Comparison of ENCODE assay signal across 13 cellular contexts in genomic region chr4:182924497-182924896, GRCh38. TPM values are rescaled to one million over a fixed set of nuclear protein-coding genes. Genes with fewer than 3 reads are reported as not detected.
A peak's percentile ranks its signal among the peaks of the same experiment; 100 is the strongest.
DNase-seq lines count a peak whose midpoint lies in the region; ATAC-seq and TF ChIP-seq lines count a peak whose summit lies in the region.
"Had no signal": no experiment of that assay in that cellular context is flagged by ENCODE, and none has a peak within 500 bp of the region (broad histone marks: within the 10 kb centered on the region; RNA-seq: fewer than 3 reads in every experiment).

No MANE protein-coding gene starts in this region.

- POLR2A ChIA-PET in HCT116 (lab: Charles Lee) (no interaction called here), RWPE1 (lab: Yijun Ruan, JAX; ENCODE audit: low non-redundant PET) (no interaction called here)

- no peak for ATAC-seq in HCT116
- ATAC-seq in HG03025 (IDR thresholded peaks at IDR 0.05; ENCODE audit: low FRiP score, unreplicated experiment): no peak

- no TSS peak for BruUV-seq in HCT116 (replicated peaks; lab: Mats Ljungman, UMichigan)

- H3K9me2 ChIP-seq in HCT116 (ENCODE audit: insufficient read depth) (no peaks in the 10 kb centered on the region), Loucy (replicated peaks; ENCODE audit: low read depth, low read length) (no peaks in the 10 kb centered on the region)

- peaks cover 0 to 5% of the 10 kb centered on the region in 2 experiments; a peak in 1 of 4 replicates for H3K4me1 ChIP-seq in HCT116 (ENCODE audit: control insufficient read depth in 1 of 2, insufficient read depth in 2 of 2, low read length in 2 of 2)
- no peaks in the 10 kb centered on the region for H3K4me1 ChIP-seq in Loucy (ENCODE audit: insufficient read depth, low read length, poor library complexity, severe bottlenecking)
- H3K4me1 ChIP-seq in smooth muscle cell (ENCODE audit: low read depth): no peaks in the 10 kb centered on the region

- no peaks in the 10 kb centered on the region for H3K27me3 ChIP-seq in HCT116 (ENCODE audit: insufficient read depth, low read length)
- H3K27me3 ChIP-seq in Loucy (ENCODE audit: insufficient read depth, low read length, poor library complexity, severe bottlenecking): no peaks in the 10 kb centered on the region
- no peaks in the 10 kb centered on the region for H3K27me3 ChIP-seq in smooth muscle cell (ENCODE audit: low read depth)
- H3K27me3 ChIP-seq: BLaER1 treated with 17β-estradiol and CSF1 and Interleukin-3, amounts not matched to agents 10 nM and 100 nM had no signal

- H3K9me3 ChIP-seq in HCT116 (ENCODE audit: control insufficient read depth in 1 of 2, insufficient read depth in 1 of 2, low read depth in 1 of 2, low read length in 2 of 2) (no peaks in the 10 kb centered on the region), Loucy (ENCODE audit: insufficient read depth, low read depth, low read length) (no peaks in the 10 kb centered on the region), smooth muscle cell (replicated peaks; ENCODE audit: low read depth) (no peaks in the 10 kb centered on the region)
- H3K9me3 ChIP-seq: BLaER1 treated with 17β-estradiol and CSF1 and Interleukin-3, amounts not matched to agents 10 nM and 100 nM had no signal

- H3K79me2 ChIP-seq in HCT116 (ENCODE audit: insufficient read depth, low read length): no peaks in the 10 kb centered on the region
- no peaks in the 10 kb centered on the region for H3K79me2 ChIP-seq in Loucy (ENCODE audit: insufficient read depth, low read length)
- H3K79me2 ChIP-seq in smooth muscle cell (ENCODE audit: low read depth): no peaks in the 10 kb centered on the region

- H3K36me3 ChIP-seq in HCT116 (ENCODE audit: control insufficient read depth in 1 of 2, insufficient read depth in 2 of 2, low read length in 2 of 2) (no peaks in the 10 kb centered on the region), Loucy (ENCODE audit: insufficient read depth, low read length) (no peaks in the 10 kb centered on the region), smooth muscle cell (ENCODE audit: low read depth) (no peaks in the 10 kb centered on the region)
- H3K36me3 ChIP-seq: BLaER1 treated with 17β-estradiol and CSF1 and Interleukin-3, amounts not matched to agents 10 nM and 100 nM had no signal

- no peak overlapping the region for H3K27ac ChIP-seq in HCT116 (ENCODE audit: low read depth, low read length)
- no peak overlapping the region for H3K27ac ChIP-seq in smooth muscle cell (ENCODE audit: low read depth)
- no peak overlapping the region for H3K27ac ChIP-seq in RWPE1
- H3K27ac ChIP-seq: BLaER1 treated with 17β-estradiol and CSF1 and Interleukin-3, amounts not matched to agents 10 nM and 100 nM; GM23248 had no signal

- DNase-seq in HCT116 (ENCODE audit: low read depth, low spot score): no peak
- DNase-seq in choroid plexus epithelial cell (ENCODE audit: low read depth): peak; percentile 48
- DNase-seq in smooth muscle cell (lab: John Stamatoyannopoulos, UW; ENCODE audit: unreplicated experiment): no peak
- no peak for DNase-seq in activated T-cell treated with anti-CD3 and anti-CD28 coated beads, Interleukin-2, amount 50 U/mL, for 48 hours
- DNase-seq in RWPE1 (ENCODE audit: low spot score): no peak
- DNase-seq: GM23248, HFFc6, NCI-H187 treated with DMSO at 0.1 percent for 48 hours, NCI-H2171 treated with DMSO at 0.1 percent for 48 hours, NCI-H524 treated with DMSO at 0.1 percent for 48 hours had no signal

- H3K9ac ChIP-seq in HCT116 (ENCODE audit: low read length): no peak overlapping the region
- no peak overlapping the region for H3K9ac ChIP-seq in Loucy (ENCODE audit: low read depth, low read length, poor library complexity, severe bottlenecking)
- no peak overlapping the region for H3K9ac ChIP-seq in smooth muscle cell (ENCODE audit: low read depth)
- H3K9ac ChIP-seq: BLaER1 treated with 17β-estradiol and CSF1 and Interleukin-3, amounts not matched to agents 10 nM and 100 nM; GM23248 had no signal

- RAD21 ChIA-PET in HCT116 (lab: Charles Lee; ENCODE audit: low non-redundant PET in 1 of 2, low total read pairs in 2 of 2, uncharacterized antibody in 2 of 2, unreplicated experiment in 2 of 2): no interaction called here

- intact Hi-C loops in HCT116 (cut with micrococcal nuclease): loop anchor here (2.0 to 10.0 kb wide), 2 partner anchors 118 to 280 kb away; no protein-coding TSS in a partner anchor

- TF ChIP-seq POLR2A in HCT116 (IDR thresholded peaks at IDR 0.05; ENCODE audit: borderline replicate concordance, extremely low read depth, insufficient read depth, insufficient read length): no peak

- CTCF ChIA-PET in HCT116 (lab: Charles Lee) (interaction anchor here (0.6 to 1.8 kb wide), 10 partner anchors 9 to 337 kb away, joined by 3 to 27 read pairs (median 4); no protein-coding TSS in a partner anchor), RWPE1 (lab: Yijun Ruan, JAX) (interaction anchor here (0.6 to 0.7 kb wide), 3 partner anchors 291 to 1782 kb away, joined by 3 to 6 read pairs (median 3); no protein-coding TSS in a partner anchor)

- 78% methylated on average over 7 of the region's 7 CpGs for WGBS in smooth muscle cell (ENCODE audit: low lambda C conversion rate)

- no peaks in the 10 kb centered on the region for H4K20me1 ChIP-seq in HCT116 (ENCODE audit: insufficient read depth)
- H4K20me1 ChIP-seq in Loucy (ENCODE audit: insufficient read depth, low read length, poor library complexity, severe bottlenecking): no peaks in the 10 kb centered on the region
- no peaks in the 10 kb centered on the region for H4K20me1 ChIP-seq in smooth muscle cell (ENCODE audit: low read depth)
- H4K20me1 ChIP-seq: BLaER1 treated with 17β-estradiol and CSF1 and Interleukin-3, amounts not matched to agents 10 nM and 100 nM had no signal

- H3K4me2 ChIP-seq in HCT116 (ENCODE audit: low read length) (no peak overlapping the region), Loucy (ENCODE audit: low read depth, low read length, poor library complexity, severe bottlenecking) (no peak overlapping the region), smooth muscle cell (no peak overlapping the region)
- H3K4me2 ChIP-seq: BLaER1 treated with 17β-estradiol and CSF1 and Interleukin-3, amounts not matched to agents 10 nM and 100 nM had no signal

- H2AFZ ChIP-seq in HCT116 (ENCODE audit: low read depth, low read length, poor library complexity, severe bottlenecking): peak overlapping the region; percentile 90
- H2AFZ ChIP-seq in Loucy (ENCODE audit: low read length): peak overlapping the region; percentile 81; the same call in 1 of the 2 replicates
- H2AFZ ChIP-seq in smooth muscle cell (ENCODE audit: low read depth): peak overlapping the region; percentile 57
- H2AFZ ChIP-seq: GM23248 had no signal

- TF ChIP-seq CTCF in HCT116 (IDR thresholded peaks at IDR 0.05 in 2 of 3, conservative IDR thresholded peaks at IDR 0.05 in 1 of 3; ENCODE audit: borderline replicate concordance in 1 of 3, insufficient read depth in 1 of 3, low read depth in 2 of 3, low read length in 2 of 3) (no peak), Loucy (conservative IDR thresholded peaks at IDR 0.05; ENCODE audit: low read length) (no peak), choroid plexus epithelial cell (conservative IDR thresholded peaks at IDR 0.05; ENCODE audit: low read depth, low read length) (no peak), smooth muscle cell (IDR thresholded peaks at IDR 0.05; ENCODE audit: borderline replicate concordance, insufficient read depth, poor library complexity, severe bottlenecking) (no peak), RWPE1 (conservative IDR thresholded peaks at IDR 0.05; ENCODE audit: low read depth) (no peak)

- no peak for TF ChIP-seq RAD21 in HCT116 (IDR thresholded peaks at IDR 0.05; ENCODE audit: low read depth)

- H3K4me3 ChIP-seq in HCT116 (replicated peaks in 1 of 2; ENCODE audit: low read depth in 1 of 2, low read length in 2 of 2) (no peak overlapping the region), Loucy (ENCODE audit: low read length, poor library complexity, severe bottlenecking) (no peak overlapping the region), choroid plexus epithelial cell (ENCODE audit: low read depth, low read length) (no peak overlapping the region), smooth muscle cell (no peak overlapping the region)
- H3K4me3 ChIP-seq: BLaER1 treated with 17β-estradiol and CSF1 and Interleukin-3, amounts not matched to agents 10 nM and 100 nM; GM23248 had no signal

- no peaks in the 10 kb centered on the region for H3F3A ChIP-seq in Loucy (ENCODE audit: low read depth)
- peaks cover 9% of the 10 kb centered on the region for H3F3A ChIP-seq in smooth muscle cell (ENCODE audit: low read depth)

TF ChIP-seq in HCT116, 20 proteins besides CTCF, POLR2A, EP300 and RAD21:
- TF ChIP-seq FOSL1 (IDR thresholded peaks at IDR 0.05; ENCODE audit: low read depth): no peak
- no peak for TF ChIP-seq SP1 (IDR thresholded peaks at IDR 0.05; ENCODE audit: low read depth)

RNA-seq across cellular contexts. Expression of gene DCTD, which starts 7.3 kb away (rescaled TPM):
- 96.3 TPM for total RNA-seq in HCT116 (2021; ENCODE audit: unreplicated experiment)
- polyA plus RNA-seq in HCT116 (2012): 83.0 and 86.6 TPM in 2 replicates
- 62.5 and 85.3 TPM in 2 replicates for total RNA-seq in smooth muscle cell
- polyA plus RNA-seq in smooth muscle cell: 69.2 and 84.4 TPM in 2 replicates
